Comparison of ENCODE assay signal across 8 cellular contexts in the genomic region with DNA sequence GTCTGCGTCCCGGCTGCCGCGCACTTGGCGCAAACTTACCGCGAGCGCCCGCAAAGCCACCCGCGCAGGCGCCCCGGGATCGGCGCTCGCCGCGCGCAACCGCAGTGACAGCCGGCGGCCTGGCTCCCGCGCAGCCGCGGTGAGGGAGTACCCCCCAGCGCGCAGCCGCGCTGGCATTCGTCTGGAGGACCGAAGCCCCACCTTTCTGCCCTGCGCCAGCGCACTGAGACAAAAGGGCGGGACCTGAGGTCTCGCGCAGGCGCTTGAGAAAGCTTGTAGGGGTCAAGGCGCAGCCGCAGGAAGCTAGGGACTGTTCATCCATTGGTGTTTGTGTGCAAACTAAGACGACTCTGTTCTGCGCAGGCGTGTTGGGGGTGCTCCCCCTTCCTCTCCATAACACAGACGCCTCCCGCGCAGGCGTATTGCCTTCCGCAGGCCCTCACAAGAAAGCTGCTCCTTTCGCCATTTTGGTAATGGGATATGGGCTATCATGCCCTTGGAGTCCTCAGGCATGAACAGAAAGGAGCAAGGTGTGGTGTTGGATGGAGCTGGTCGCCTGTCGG. TPM values are rescaled to one million over a fixed set of nuclear protein-coding genes. Genes with fewer than 3 reads are reported as not detected.
DNase-seq lines count a peak whose midpoint lies in the region; ATAC-seq and TF ChIP-seq lines count a peak whose summit lies in the region.

A gene (minus strand): TSS at position 91 of the 563 bp plus-strand sequence. CDS start 558 bp downstream, outside the sequence.

- H3K4me1 Mint-ChIP-seq in H9 (peaks cover 21 to 25% of the 10 kb centered on the region in 2 experiments), nephron progenitor cell (peaks cover 19% of the 10 kb centered on the region)
- H3K4me1 Mint-ChIP-seq in stimulated activated naive CD8-positive, alpha-beta T cell treated with anti-CD3 and anti-CD28 coated beads, Interleukin-15, amount 100 ng/mL, for 72 hours, result peaks cover 21% of the 10 kb centered on the region

- H3K9me3 Mint-ChIP-seq in H9 (no peaks in the 10 kb centered on the region), nephron progenitor cell (no peaks in the 10 kb centered on the region)
- H3K9me3 Mint-ChIP-seq in stimulated activated naive CD8-positive, alpha-beta T cell treated with anti-CD3 and anti-CD28 coated beads, Interleukin-15, amount 100 ng/mL, for 72 hours, result no peaks in the 10 kb centered on the region

- peak within 1 kb of the TSS; percentile 71 for H3K9ac ChIP-seq in H9 (ENCODE audit: extremely low read depth, insufficient read length, low read length)

- no peaks in the 10 kb centered on the region for H3K79me1 ChIP-seq in H9 (ENCODE audit: insufficient read depth, low read depth, low read length, poor library complexity, severe bottlenecking)

- no peak within 1 kb of the TSS for H3K23ac ChIP-seq in H9 (ENCODE audit: insufficient read length, low read depth, low read length)

- H3K4ac ChIP-seq in H9 (ENCODE audit: low read depth, low read length), result no peak within 1 kb of the TSS; the same call in 1 of the 2 replicates

- H4K91ac ChIP-seq in H9 (ENCODE audit: insufficient read length, low read depth, low read length), result no peak within 1 kb of the TSS

- no peak within 1 kb of the TSS for H3T11ph ChIP-seq in H9 (ENCODE audit: low read length)

- H3K9me3 ChIP-seq in H9 (ENCODE audit: control insufficient read depth, low read depth, low read length) (no peaks in the 10 kb centered on the region), MG63 (no peaks in the 10 kb centered on the region)

- H3K18ac ChIP-seq in H9 (ENCODE audit: insufficient read length, low read depth, low read length), result peak within 1 kb of the TSS; percentile 64

- no peak within 1 kb of the TSS for H2BK20ac ChIP-seq in H9 (ENCODE audit: low read depth, low read length, poor library complexity, severe bottlenecking)

- H2AFZ ChIP-seq in H9 (ENCODE audit: low read length), result no peak within 1 kb of the TSS

- peaks cover 15% of the 10 kb centered on the region for H3K36me3 ChIP-seq in MG63

- H3K56ac ChIP-seq in H9 (ENCODE audit: insufficient read length, low read depth, low read length), result no peak within 1 kb of the TSS

- H3K36me3 Mint-ChIP-seq in H9 (ENCODE audit: insufficient read depth in 1 of 3, low read depth in 3 of 3), result peaks cover 7 to 29% (median 15%) of the 10 kb centered on the region in 3 experiments; a peak in 6 of 7 replicates
- H3K36me3 Mint-ChIP-seq in nephron progenitor cell (ENCODE audit: low read depth), result peaks cover 10% of the 10 kb centered on the region

- no CpG with 5 or more reads among the region's 51 CpGs for WGBS in H9 (ENCODE audit: extremely low coverage, insufficient read length, low lambda C conversion rate)

- peaks cover 9% of the 10 kb centered on the region; the same call in 1 of the 2 replicates for H3K4me1 ChIP-seq in H9 (ENCODE audit: insufficient read depth, low read length)

- peak; percentile 100 for DNase-seq in ELF-1 (ENCODE audit: low read depth, low spot score)
- DNase-seq in H9, result peak; percentile 100
- DNase-seq in MG63, result peak; percentile 100
- DNase-seq in SHP77 treated with DMSO at 0.1 percent for 48 hours (lab: John Stamatoyannopoulos, UW), result peak; percentile 99
- peak; percentile 100 for DNase-seq in activated effector memory CD4-positive, alpha-beta T cell treated with anti-CD3 and anti-CD28 coated beads, Interleukin-2, amount 50 U/mL, for 16 hours
- DNase-seq in fibroblast of the conjunctiva (ENCODE audit: low read depth), result peak; percentile 100
- peak; percentile 99 for DNase-seq in nephron progenitor cell
- DNase-seq in stimulated activated naive CD8-positive, alpha-beta T cell treated with anti-CD3 and anti-CD28 coated beads, Interleukin-15, amount 100 ng/mL, for 72 hours, result peak; percentile 99 to 100

- H3K79me2 ChIP-seq in H9 (ENCODE audit: insufficient read depth, low read length), result peaks cover 30% of the 10 kb centered on the region

- ATAC-seq in stimulated activated naive CD8-positive, alpha-beta T cell treated with anti-CD3 and anti-CD28 coated beads, Interleukin-15, amount 100 ng/mL, for 72 hours, result peak; percentile 81

- no peak within 1 kb of the TSS for H2BK12ac ChIP-seq in H9 (ENCODE audit: insufficient read length, low read depth, low read length)

- H4K8ac ChIP-seq in H9 (replicated peaks; ENCODE audit: insufficient read length, low read depth, low read length), result no peak within 1 kb of the TSS

- H2BK120ac ChIP-seq in H9 (ENCODE audit: low read depth, low read length, poor library complexity, severe bottlenecking), result no peak within 1 kb of the TSS

- H3K27me3 Mint-ChIP-seq in H9 (ENCODE audit: low read depth) (no peaks in the 10 kb centered on the region; the same call in 1 of the 2 replicates), nephron progenitor cell (ENCODE audit: low read depth, poor library complexity) (no peaks in the 10 kb centered on the region)
- H3K27me3 Mint-ChIP-seq in stimulated activated naive CD8-positive, alpha-beta T cell treated with anti-CD3 and anti-CD28 coated beads, Interleukin-15, amount 100 ng/mL, for 72 hours, result no peaks in the 10 kb centered on the region

- H2BK15ac ChIP-seq in H9 (ENCODE audit: low read depth, low read length), result no peak within 1 kb of the TSS; the same call in 1 of the 2 replicates

- peak within 1 kb of the TSS; percentile 90 for H3K27ac ChIP-seq in H9 (ENCODE audit: insufficient read length, low read depth, low read length)

- H3K27ac Mint-ChIP-seq in H9 (peak within 1 kb of the TSS; percentile 91 to 96 (median 96); a peak in 6 of 7 replicates), nephron progenitor cell (peak within 1 kb of the TSS; percentile 45)
- peak within 1 kb of the TSS; percentile 93 to 96 for H3K27ac Mint-ChIP-seq in stimulated activated naive CD8-positive, alpha-beta T cell treated with anti-CD3 and anti-CD28 coated beads, Interleukin-15, amount 100 ng/mL, for 72 hours

- peak within 1 kb of the TSS; percentile 6 for H2BK5ac ChIP-seq in H9 (ENCODE audit: insufficient read length, low read length)

- H3K4me2 ChIP-seq in H9 (ENCODE audit: insufficient read depth, insufficient read length, low read length), result peak within 1 kb of the TSS; percentile 91

- H3K27me3 ChIP-seq in H9 (ENCODE audit: insufficient read depth, low read length) (no peaks in the 10 kb centered on the region), MG63 (no peaks in the 10 kb centered on the region)

- H4K5ac ChIP-seq in H9 (ENCODE audit: insufficient read length, low read depth, low read length), result no peak within 1 kb of the TSS

- peak within 1 kb of the TSS; percentile 81 for H3K14ac ChIP-seq in H9 (ENCODE audit: insufficient read depth, low read length)

- no peaks in the 10 kb centered on the region for H4K20me1 ChIP-seq in H9 (ENCODE audit: control insufficient read depth, insufficient read depth, insufficient read length)

- peaks cover 11% of the 10 kb centered on the region for H3K23me2 ChIP-seq in H9 (ENCODE audit: insufficient read length, low read depth, low read length, poor library complexity, severe bottlenecking)

- no peak within 1 kb of the TSS for H2AK5ac ChIP-seq in H9 (ENCODE audit: insufficient read length, low read length)

- TF ChIP-seq CTCF in H9 (conservative IDR thresholded peaks at IDR 0.05), result no peak
- TF ChIP-seq CTCF in nephron progenitor cell (IDR thresholded peaks at IDR 0.05), result no peak

- H3K4me3 Mint-ChIP-seq in H9 (peak within 1 kb of the TSS; percentile 92 to 96), nephron progenitor cell (peak within 1 kb of the TSS; percentile 97)
- H3K4me3 Mint-ChIP-seq in stimulated activated naive CD8-positive, alpha-beta T cell treated with anti-CD3 and anti-CD28 coated beads, Interleukin-15, amount 100 ng/mL, for 72 hours, result peak within 1 kb of the TSS; percentile 99

- H3K4me3 ChIP-seq in MG63, result peak within 1 kb of the TSS; percentile 75

RNA-seq across cellular contexts. Expression of the gene that starts here (rescaled TPM):
- 62.1 and 68.5 TPM in 2 replicates for total RNA-seq in H9 (2021)
- 4.8 and 8.4 TPM in 2 replicates for total RNA-seq in MG63 (2014; rRNA removed; shearing (Covaris generic); ENCODE audit: low replicate concordance)

Comparison
In these comparisons a context has a peak if more than half of its experiments do, and no peak if none do; other contexts are left out.
1. Peak in every context shown above with its lines: DNase-seq, ATAC-seq, H3K4me3 ChIP-seq and H3K27ac ChIP-seq.
2. H3K27ac Mint-ChIP-seq: peak in every context shown above with its lines; median percentile 96 in H9; 94 in stimulated activated naive CD8-positive, alpha-beta T cell treated with anti-CD3 and anti-CD28 coated beads, Interleukin-15, amount 100 ng/mL, for 72 hours; 45 in nephron progenitor cell.